ENCODE assay signal across 8 cellular contexts in the genomic region with DNA sequence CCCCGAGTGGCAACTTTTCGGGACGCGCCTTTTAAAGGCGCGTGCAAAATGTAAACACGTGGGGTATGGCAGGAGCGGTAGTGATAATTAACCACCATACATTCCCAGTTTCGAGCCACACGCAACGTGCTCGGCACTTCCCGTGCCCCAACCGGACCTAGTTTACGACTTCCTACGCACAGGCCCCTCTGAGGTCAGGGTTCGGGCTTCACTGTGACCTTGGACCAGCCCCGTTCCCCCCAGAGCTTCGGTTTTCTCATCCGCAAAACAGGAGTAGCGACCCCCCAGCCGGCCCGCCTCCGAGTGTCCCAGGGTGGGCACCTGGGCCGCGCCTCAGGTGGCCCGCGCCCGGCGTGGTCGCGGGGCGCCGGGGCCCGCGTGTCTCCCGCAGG. TPM values are rescaled to one million over a fixed set of nuclear protein-coding genes. Genes with fewer than 3 reads are reported as not detected.
DNase-seq lines count a peak whose midpoint lies in the region; ATAC-seq, FAIRE-seq and TF ChIP-seq lines count a peak whose summit lies in the region.

No MANE protein-coding gene starts in this region.

- H2AK5ac ChIP-seq in H1 (ENCODE audit: low read depth, low read length): no peak overlapping the region

- peak; percentile 47 for ATAC-seq in HG02763 (IDR thresholded peaks at IDR 0.05; ENCODE audit: unreplicated experiment)

- H2AFZ ChIP-seq in H1 (ENCODE audit: low read length): 0 out of 2 replicates have a peak overlapping the region, but pooled peaks have one; percentile 29

- H3K23ac ChIP-seq in H1 (ENCODE audit: insufficient read length): no peak overlapping the region

- peaks cover 2 to 12% of the 10 kb centered on the region in 2 experiments for H4K20me1 ChIP-seq in H1 (replicated peaks in 1 of 2; ENCODE audit: control insufficient read depth in 1 of 2, insufficient read depth in 2 of 2, low read length in 2 of 2)

- no peak overlapping the region for H2BK120ac ChIP-seq in H1 (replicated peaks; ENCODE audit: low read depth, low read length)

- H3K79me1 ChIP-seq in H1 (ENCODE audit: low read depth, low read length): peaks cover 16% of the 10 kb centered on the region

- TF ChIP-seq POLR2A in H1 (IDR thresholded peaks at IDR 0.05; ENCODE audit: control extremely low read depth in 1 of 2, low read depth in 2 of 2, low read length in 2 of 2): no peak; a peak in 1 of 3 replicates

- no peak for TF ChIP-seq EP300 in H1 (IDR thresholded peaks at IDR 0.05; ENCODE audit: borderline replicate concordance in 1 of 2, low read depth in 2 of 2, low read length in 2 of 2)

- H3K4me2 ChIP-seq in H1 (ENCODE audit: insufficient read depth in 1 of 2, low read depth in 2 of 2, low read length in 2 of 2): peak overlapping the region; percentile 86 to 99

- DNase-seq in NCI-H1417 (lab: John Stamatoyannopoulos, UW): peak; percentile 4 to 75 (median 75)
- DNase-seq in NCI-H1417 treated with DMSO at 0.1 percent for 48 hours (lab: John Stamatoyannopoulos, UW): no peak
- DNase-seq in NCI-H146 (lab: John Stamatoyannopoulos, UW): peak; percentile 39
- peak; percentile 56 to 59 for DNase-seq in activated CD4-positive, alpha-beta T cell treated with anti-CD3 and anti-CD28 coated beads, Interleukin-2, amount 50 U/mL, for 4 hours
- no peak for DNase-seq in H1 (ENCODE audit: low read depth in 1 of 2, low spot score in 2 of 2)
- peak; percentile 48 for DNase-seq in stimulated activated CD8-positive, alpha-beta memory T cell treated with anti-CD3 and anti-CD28 coated beads, Interleukin-7, amount 100 ng/mL, for 24 hours (ENCODE audit: low read depth)

- CTCF ChIA-PET in H1 (lab: Charles Lee; ENCODE audit: partially characterized antibody): interaction anchor here (0.8 to 3.9 kb wide), 7 partner anchors 10 to 244 kb away, joined by 3 to 37 read pairs (median 7); no protein-coding TSS in a partner anchor

- no peaks in the 10 kb centered on the region for H3K27me3 ChIP-seq in H1 (replicated peaks in 1 of 4; ENCODE audit: control insufficient read depth in 3 of 4, extremely low read depth in 1 of 4, insufficient read depth in 3 of 4, low read length in 3 of 4)

- H3K36me3 ChIP-seq in H1 (ENCODE audit: control insufficient read depth in 2 of 4, insufficient read depth in 4 of 4, low read length in 3 of 4): peaks cover 0 to 8% (median 5%) of the 10 kb centered on the region in 4 experiments; a peak in 3 of 8 replicates
- H3K36me3 ChIP-seq in mesodermal cell (ENCODE audit: control insufficient read depth, insufficient read depth, low read length): peaks cover 64% of the 10 kb centered on the region

- H3K4me3 ChIP-seq in H1 (ENCODE audit: extremely low read depth in 1 of 4, insufficient read depth in 2 of 4, low read depth in 3 of 4, low read length in 4 of 4) (peak overlapping the region; percentile 90 to 97 (median 91)), mesodermal cell (ENCODE audit: extremely low read depth, insufficient read depth, low read length, poor library complexity, severe bottlenecking) (peak overlapping the region; percentile 97)

- 2% methylated on average over 35 of the region's 37 CpGs; no CpG with 5 or more reads in 1 of the 2 experiments for WGBS in H1 (ENCODE audit: extremely low coverage in 1 of 2, insufficient coverage in 1 of 2, insufficient read length in 1 of 2, insufficient replicate concordance in 2 of 2, low coverage in 1 of 2, low lambda C conversion rate in 2 of 2, missing lambda C conversion rate in 1 of 2), 2 experiments
- WGBS in mesodermal cell (ENCODE audit: insufficient coverage in 2 of 2), 2 experiments: 0 to 1% methylated on average over 26 of the region's 37 CpGs

- H3K79me2 ChIP-seq in H1 (ENCODE audit: control insufficient read depth in 1 of 2, insufficient read depth in 2 of 2, low read length in 2 of 2): peaks cover 7 to 35% of the 10 kb centered on the region in 2 experiments

- no peak overlapping the region for H2BK20ac ChIP-seq in H1 (ENCODE audit: low read length)

- H3K4me1 ChIP-seq in H1 (replicated peaks in 1 of 4; ENCODE audit: control insufficient read depth in 3 of 4, insufficient read depth in 4 of 4, low read length in 3 of 4) (peaks cover 0 to 14% (median 10%) of the 10 kb centered on the region in 4 experiments; a peak in 6 of 7 replicates), mesodermal cell (ENCODE audit: control insufficient read depth, insufficient read depth, low read length, poor library complexity, severe bottlenecking) (peaks cover 25% of the 10 kb centered on the region)

- H3K9me3 ChIP-seq in H1 (ENCODE audit: insufficient read depth in 2 of 2, low read depth in 1 of 2, low read length in 1 of 2) (no peaks in the 10 kb centered on the region), mesodermal cell (ENCODE audit: control insufficient read depth, low read length) (no peaks in the 10 kb centered on the region)

- H4K8ac ChIP-seq in H1 (ENCODE audit: extremely low read depth, insufficient read depth, low read length): peak overlapping the region; percentile 85; the same call in 1 of the 2 replicates

- no peak overlapping the region for H3K14ac ChIP-seq in H1 (ENCODE audit: insufficient read length)

- no peak overlapping the region for H2BK12ac ChIP-seq in H1 (ENCODE audit: low read depth, low read length)

- no peak overlapping the region for H3K18ac ChIP-seq in H1 (ENCODE audit: extremely low read depth, low read length)

- POLR2A ChIA-PET in H1 (lab: Charles Lee; ENCODE audit: partially characterized antibody): interaction anchor here (0.8 to 4.7 kb wide), 10 partner anchors 10 to 475 kb away, joined by 3 to 46 read pairs (median 14); a partner anchor contains a TSS

- no peak for TF ChIP-seq RAD21 in H1 (IDR thresholded peaks at IDR 0.05 in 1 of 2, conservative IDR thresholded peaks at IDR 0.05 in 1 of 2; ENCODE audit: low read depth in 2 of 2, low read length in 2 of 2)

- FAIRE-seq in H1 (lab: Jason Lieb, UNC): no peak

- no peak overlapping the region for H3K56ac ChIP-seq in H1 (replicated peaks; ENCODE audit: insufficient read length, low read depth, low read length)

- peak overlapping the region; percentile 2; the same call in 1 of the 2 replicates for H2BK5ac ChIP-seq in H1 (ENCODE audit: low read depth, low read length)

- H4K91ac ChIP-seq in H1 (replicated peaks; ENCODE audit: insufficient read length, low read length): no peak overlapping the region

- peaks cover 14% of the 10 kb centered on the region for H3K23me2 ChIP-seq in H1 (ENCODE audit: low read depth, low read length)

- H3K9ac ChIP-seq in H1 (replicated peaks in 1 of 4; ENCODE audit: extremely low read depth in 1 of 4, low read depth in 3 of 4, low read length in 3 of 4): peak overlapping the region; percentile 61 to 84 (median 64); a peak in 6 of 7 replicates

- H4K5ac ChIP-seq in H1 (ENCODE audit: insufficient read length, low read depth, low read length): no peak overlapping the region

- TF ChIP-seq CTCF in H1 (IDR thresholded peaks at IDR 0.05; ENCODE audit: control extremely low read depth in 1 of 3, insufficient read depth in 1 of 3, low read depth in 1 of 3, low read length in 3 of 3): no peak

- H3K27ac ChIP-seq in H1 (ENCODE audit: low read depth, low read length) (peak overlapping the region; percentile 6), mesodermal cell (ENCODE audit: low read depth, low read length, severe bottlenecking) (peak overlapping the region; percentile 59)

- H3K4ac ChIP-seq in H1 (replicated peaks; ENCODE audit: insufficient read length, low read depth, low read length): no peak overlapping the region

- no peak overlapping the region for H2BK15ac ChIP-seq in H1 (ENCODE audit: low read length)

RNA-seq across cellular contexts. Expression of a gene that starts 0.5 kb away (rescaled TPM):
- total RNA-seq in H1 (2021; fragmentation: NEBNext Ultra II Directional; extraction: Animal tissue kit (Norgen Biotek cat#: 25700)): 20.6 and 22.3 TPM in 2 replicates
- 10.8 and 15.0 TPM in 2 replicates for polyA plus RNA-seq in H1 (2011; rRNA removed)
- polyA plus RNA-seq in H1 (2011; cell fraction: cytosol; rRNA removed): 17.2 TPM
- polyA plus RNA-seq in H1 (2011; cell fraction: nucleus; rRNA removed): 4.9 TPM
- polyA plus RNA-seq in H1 (2012, experiment 1 of 2): 17.2 to 24.5 TPM (median 20.8 TPM) in 4 replicates
- 13.2 TPM for polyA plus RNA-seq in H1 (2012, experiment 2 of 2)
- polyA plus RNA-seq in H1 (2013, experiment 1 of 2): 17.2 TPM
- polyA plus RNA-seq in H1 (2013, experiment 2 of 2): 16.3 TPM
- 9.8 and 11.9 TPM in 2 replicates for polyA minus RNA-seq in H1 (2011; rRNA and poly(A)+ RNA removed)
- 8.6 TPM for polyA minus RNA-seq in H1 (2011; cell fraction: cytosol; rRNA and poly(A)+ RNA removed)
- 4.8 TPM for polyA minus RNA-seq in H1 (2011; cell fraction: nucleus; rRNA and poly(A)+ RNA removed)
- polyA plus RNA-seq in mesodermal cell (2013, experiment 1 of 2): 19.8 TPM
- polyA plus RNA-seq in mesodermal cell (2013, experiment 2 of 2): 15.9 TPM

RNA-seq across cellular contexts. Expression of a gene that starts 0.6 kb away (rescaled TPM):
- 27.0 and 27.4 TPM in 2 replicates for total RNA-seq in H1 (2021; fragmentation: NEBNext Ultra II Directional; extraction: Animal tissue kit (Norgen Biotek cat#: 25700))
- 33.7 and 38.2 TPM in 2 replicates for polyA plus RNA-seq in H1 (2011; rRNA removed)
- 33.9 TPM for polyA plus RNA-seq in H1 (2011; cell fraction: cytosol; rRNA removed)
- 39.5 TPM for polyA plus RNA-seq in H1 (2011; cell fraction: nucleus; rRNA removed)
- 21.2 to 24.6 TPM (median 23.9 TPM) in 4 replicates for polyA plus RNA-seq in H1 (2012, experiment 1 of 2)
- polyA plus RNA-seq in H1 (2012, experiment 2 of 2): 22.3 TPM
- polyA plus RNA-seq in H1 (2013, experiment 1 of 2): 34.5 TPM
- 37.3 TPM for polyA plus RNA-seq in H1 (2013, experiment 2 of 2)
- polyA minus RNA-seq in H1 (2011; rRNA and poly(A)+ RNA removed): 35.2 and 35.8 TPM in 2 replicates
- polyA minus RNA-seq in H1 (2011; cell fraction: cytosol; rRNA and poly(A)+ RNA removed): 14.5 TPM
- polyA minus RNA-seq in H1 (2011; cell fraction: nucleus; rRNA and poly(A)+ RNA removed): 13.5 TPM
- polyA plus RNA-seq in mesodermal cell (2013, experiment 1 of 2): 65.4 TPM
- polyA plus RNA-seq in mesodermal cell (2013, experiment 2 of 2): 57.0 TPM

RNA-seq across cellular contexts. Expression of a gene that starts 54.2 kb away (rescaled TPM):
- total RNA-seq in H1 (2021; fragmentation: NEBNext Ultra II Directional; extraction: Animal tissue kit (Norgen Biotek cat#: 25700)): 27.3 and 27.7 TPM in 2 replicates
- polyA plus RNA-seq in H1 (2011; rRNA removed): 8.8 and 13.0 TPM in 2 replicates
- 14.6 TPM for polyA plus RNA-seq in H1 (2011; cell fraction: cytosol; rRNA removed)
- 25.3 TPM for polyA plus RNA-seq in H1 (2011; cell fraction: nucleus; rRNA removed)
- 25.3 to 31.0 TPM (median 28.3 TPM) in 4 replicates for polyA plus RNA-seq in H1 (2012, experiment 1 of 2)
- polyA plus RNA-seq in H1 (2012, experiment 2 of 2): 5.1 TPM
- polyA plus RNA-seq in H1 (2013, experiment 1 of 2): 20.2 TPM
- polyA plus RNA-seq in H1 (2013, experiment 2 of 2): 20.5 TPM
- 19.7 and 22.0 TPM in 2 replicates for polyA minus RNA-seq in H1 (2011; rRNA and poly(A)+ RNA removed)
- 15.0 TPM for polyA minus RNA-seq in H1 (2011; cell fraction: cytosol; rRNA and poly(A)+ RNA removed)
- polyA minus RNA-seq in H1 (2011; cell fraction: nucleus; rRNA and poly(A)+ RNA removed): 30.3 TPM
- 40.8 TPM for polyA plus RNA-seq in mesodermal cell (2013, experiment 1 of 2)
- 42.1 TPM for polyA plus RNA-seq in mesodermal cell (2013, experiment 2 of 2)

RNA-seq across cellular contexts. Expression of a gene that starts 54.4 kb away (rescaled TPM):
- 24.8 and 25.4 TPM in 2 replicates for total RNA-seq in H1 (2021; fragmentation: NEBNext Ultra II Directional; extraction: Animal tissue kit (Norgen Biotek cat#: 25700))
- 3.4 and 7.1 TPM in 2 replicates for polyA plus RNA-seq in H1 (2011; rRNA removed)
- 15.4 TPM for polyA plus RNA-seq in H1 (2011; cell fraction: cytosol; rRNA removed)
- 1.3 TPM for polyA plus RNA-seq in H1 (2011; cell fraction: nucleus; rRNA removed)
- polyA plus RNA-seq in H1 (2012, experiment 1 of 2): 16.4 to 38.9 TPM (median 17.3 TPM) in 4 replicates
- 21.4 TPM for polyA plus RNA-seq in H1 (2012, experiment 2 of 2)
- 35.7 TPM for polyA plus RNA-seq in H1 (2013, experiment 1 of 2)
- 36.0 TPM for polyA plus RNA-seq in H1 (2013, experiment 2 of 2)
- polyA minus RNA-seq in H1 (2011; rRNA and poly(A)+ RNA removed): 1.9 and 2.8 TPM in 2 replicates
- polyA minus RNA-seq in H1 (2011; cell fraction: cytosol; rRNA and poly(A)+ RNA removed): 2.4 TPM
- polyA minus RNA-seq in H1 (2011; cell fraction: nucleus; rRNA and poly(A)+ RNA removed): 7.5 TPM
- polyA plus RNA-seq in mesodermal cell (2013, experiment 1 of 2): 20.9 TPM
- 24.4 TPM for polyA plus RNA-seq in mesodermal cell (2013, experiment 2 of 2)

Comparison
In these comparisons a context has a peak if more than half of its experiments do, and no peak if none do; other contexts are left out.
1. DNase-seq: peak in NCI-H1417 (3 of 3), NCI-H146 (single experiment), activated CD4-positive, alpha-beta T cell treated with anti-CD3 and anti-CD28 coated beads, Interleukin-2, amount 50 U/mL, for 4 hours (2 of 2) and stimulated activated CD8-positive, alpha-beta memory T cell treated with anti-CD3 and anti-CD28 coated beads, Interleukin-7, amount 100 ng/mL, for 24 hours (single experiment); none in NCI-H1417 treated with DMSO at 0.1 percent for 48 hours (single experiment) and H1 (0 of 2).